Comparison of ENCODE assay signal across 28 cellular contexts in the genomic region with DNA sequence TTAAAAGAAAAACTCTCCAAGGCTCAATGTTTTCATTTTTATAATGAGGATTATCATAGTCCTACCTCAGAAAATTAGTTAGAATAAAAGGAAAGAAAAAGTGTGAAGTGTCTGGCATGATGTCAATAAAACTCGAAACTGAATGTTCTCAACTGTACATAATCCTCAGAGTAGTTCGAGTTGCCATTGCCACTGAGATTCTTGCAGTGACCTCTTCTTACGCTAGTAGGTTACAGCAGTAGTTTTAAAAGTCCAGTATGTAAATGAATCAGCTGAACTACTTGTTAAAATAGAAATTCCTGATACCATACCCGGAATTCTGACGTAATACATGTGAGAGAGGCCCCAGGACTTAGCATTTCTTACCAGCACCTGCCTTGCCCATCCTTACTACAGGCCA.
"Had no signal": no experiment of that assay in that cellular context is flagged by ENCODE, and none has a peak within 500 bp of the region (broad histone marks: within the 10 kb centered on the region; RNA-seq: fewer than 3 reads in every experiment).

No MANE protein-coding gene starts in this region.

- H3K9me3 ChIP-seq: colonic mucosa, gastrocnemius medialis, mucosa of descending colon, neutrophil, pancreas, right lobe of liver, suprapubic skin, vagina had no signal

- H3K4me1 ChIP-seq: colonic mucosa, gastrocnemius medialis, suprapubic skin, vagina had no signal

- DNase-seq: cerebellar nuclear complex; colonic mucosa; effector CD8-positive, alpha-beta T cell; endodermal cell; foreskin fibroblast; gastrocnemius medialis; head of caudate nucleus; left colon; mesenchymal stem cell; mucosa of descending colon; naive B cell; pancreas; right lobe of liver; small intestine; stimulated activated CD4-positive, alpha-beta T cell treated with anti-CD3 and anti-CD28 coated beads, Interleukin-12 subunit alpha, Interleukin-12 subunit beta, amount 100 ng/mL, for 4 hours; stimulated activated CD4-positive, alpha-beta T cell treated with anti-CD3 and anti-CD28 coated beads, Interleukin-1b, Interleukin-23, amount 100 ng/mL, for 48 hours; stimulated activated CD4-positive, alpha-beta T cell treated with anti-CD3 and anti-CD28 coated beads, Interleukin-4, amount 100 ng/mL, for 1 hour; stimulated activated CD8-positive, alpha-beta memory T cell treated with anti-CD3 and anti-CD28 coated beads, Interleukin-4, amount 100 ng/mL, for 48 hours; stimulated activated naive CD4-positive, alpha-beta T cell; stimulated activated naive CD8-positive, alpha-beta T cell treated with anti-CD3 and anti-CD28 coated beads, Interleukin-15, amount 100 ng/mL, for 72 hours; trophoblast cell had no signal

- FAIRE-seq: pancreas, small intestine had no signal

- H3K4me3 ChIP-seq: colonic mucosa, gastrocnemius medialis, hepatocyte, mucosa of descending colon, pancreas, right lobe of liver, suprapubic skin, vagina had no signal

- ATAC-seq: esophagus mucosa; gastrocnemius medialis; left colon; mucosa of descending colon; natural killer cell treated with Interleukin-12 subunit alpha and Interleukin-12 subunit beta and Interleukin-15 and Interleukin-18, amount 100 ng/mL, for 72 hours; stimulated activated naive CD8-positive, alpha-beta T cell treated with anti-CD3 and anti-CD28 coated beads, Interleukin-15, amount 100 ng/mL, for 72 hours had no signal

- H3K27ac ChIP-seq: colonic mucosa, epithelial cell of prostate, gastrocnemius medialis, hepatocyte, neutrophil, pancreas, right lobe of liver, suprapubic skin, vagina had no signal

- H3K79me2 ChIP-seq: hepatocyte had no signal

- H3K36me3 ChIP-seq: colonic mucosa, gastrocnemius medialis, neutrophil, pancreas, right lobe of liver, suprapubic skin, vagina had no signal

- H2AFZ ChIP-seq: hepatocyte had no signal

- H3K27me3 ChIP-seq: colonic mucosa, gastrocnemius medialis, hepatocyte, neutrophil, pancreas, right lobe of liver, suprapubic skin, vagina had no signal

- H3K4me2 ChIP-seq: hepatocyte had no signal
